Comparison of ENCODE assay signal across 22 cellular contexts in the genomic region with DNA sequence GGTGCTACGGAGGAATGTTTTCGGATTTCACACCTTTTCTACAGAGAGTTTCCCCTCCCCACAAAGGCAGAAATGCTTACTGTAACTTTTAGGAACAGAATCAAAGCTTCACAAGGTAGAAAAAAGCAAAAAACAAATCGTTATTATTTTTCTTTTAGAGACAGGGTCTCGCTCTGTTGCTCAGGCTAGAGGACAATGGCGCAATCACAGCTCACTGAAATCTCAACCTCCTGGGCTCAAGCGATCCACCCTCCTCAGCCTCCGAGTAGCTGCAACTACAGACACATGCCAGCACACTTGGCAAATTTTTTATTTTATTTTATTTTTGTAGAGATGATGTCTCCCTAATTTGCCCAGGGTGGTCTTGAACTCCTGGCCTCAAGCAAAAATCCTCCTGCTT.
DNase-seq lines count a peak whose midpoint lies in the region; ATAC-seq and TF ChIP-seq lines count a peak whose summit lies in the region.
"Had no signal": no experiment of that assay in that cellular context is flagged by ENCODE, and none has a peak within 500 bp of the region (broad histone marks: within the 10 kb centered on the region; RNA-seq: fewer than 3 reads in every experiment).

No MANE protein-coding gene starts in this region.

- H3K27me3 ChIP-seq in IMR-90 (ENCODE audit: control insufficient read depth, insufficient read depth, low read length) (no peaks in the 10 kb centered on the region), hepatocyte (no peaks in the 10 kb centered on the region), gastroesophageal sphincter (peaks cover 7% of the 10 kb centered on the region)
- H3K27me3 ChIP-seq: BE2C; BLaER1 treated with 17β-estradiol and CSF1 and Interleukin-3, amounts not matched to agents 10 nM and 100 nM had no signal

- TF ChIP-seq CTCF in IMR-90 (conservative IDR thresholded peaks at IDR 0.05; ENCODE audit: low read depth, low read length) (no peak), VCaP (conservative IDR thresholded peaks at IDR 0.05) (no peak), hepatocyte (IDR thresholded peaks at IDR 0.05; ENCODE audit: poor library complexity) (no peak), gastroesophageal sphincter (IDR thresholded peaks at IDR 0.05) (no peak)

- H3K4me3 ChIP-seq in IMR-90 (ENCODE audit: insufficient read depth, low read depth, low read length) (no peak overlapping the region), hepatocyte (no peak overlapping the region), gastroesophageal sphincter (no peak overlapping the region)
- H3K4me3 ChIP-seq: A549; BLaER1 treated with 17β-estradiol and CSF1 and Interleukin-3, amounts not matched to agents 10 nM and 100 nM; GM12878; GM23338; HAP-1 had no signal

- no peak overlapping the region for H2BK120ac ChIP-seq in IMR-90 (ENCODE audit: low read depth, low read length)

- CTCF ChIA-PET in IMR-90 (lab: Yijun Ruan, JAX) = no interaction called here

- ATAC-seq in IMR-90 (ENCODE audit: low read depth) = no peak
- no peak for ATAC-seq in GM18907 (IDR thresholded peaks at IDR 0.05; ENCODE audit: unreplicated experiment)
- no peak for ATAC-seq in gastroesophageal sphincter
- ATAC-seq: A549, GM12878, GM23338 had no signal

- H3K9me3 ChIP-seq in IMR-90 (ENCODE audit: control insufficient read depth, insufficient read depth, low read length) (peaks cover 15% of the 10 kb centered on the region; the same call in 1 of the 2 replicates), hepatocyte (ENCODE audit: low read depth) (no peaks in the 10 kb centered on the region), gastroesophageal sphincter (no peaks in the 10 kb centered on the region)
- H3K9me3 ChIP-seq: A549; BE2C; BLaER1 treated with 17β-estradiol and CSF1 and Interleukin-3, amounts not matched to agents 10 nM and 100 nM; HAP-1 had no signal

- no peak overlapping the region for H2AK5ac ChIP-seq in IMR-90 (ENCODE audit: low read depth, low read length)

- H3K36me3 ChIP-seq in IMR-90 (ENCODE audit: control insufficient read depth, insufficient read depth, low read length) (no peaks in the 10 kb centered on the region), hepatocyte (replicated peaks; ENCODE audit: insufficient read depth, low read depth) (no peaks in the 10 kb centered on the region), gastroesophageal sphincter (no peaks in the 10 kb centered on the region)
- H3K36me3 ChIP-seq: BE2C; BLaER1 treated with 17β-estradiol and CSF1 and Interleukin-3, amounts not matched to agents 10 nM and 100 nM; HAP-1 had no signal

- TF ChIP-seq POLR2A in IMR-90 (IDR thresholded peaks at IDR 0.05; ENCODE audit: low read depth, low read length) = no peak
- no peak for TF ChIP-seq POLR2A in gastroesophageal sphincter (IDR thresholded peaks at IDR 0.05)

- H3K27ac ChIP-seq in IMR-90 (ENCODE audit: insufficient read depth, low read length) (no peak overlapping the region), VCaP (peak overlapping the region; percentile 26), hepatocyte (no peak overlapping the region), gastroesophageal sphincter (no peak overlapping the region)
- H3K27ac ChIP-seq: A549; BLaER1 treated with 17β-estradiol and CSF1 and Interleukin-3, amounts not matched to agents 10 nM and 100 nM had no signal

- no peak overlapping the region for H3K4ac ChIP-seq in IMR-90 (ENCODE audit: low read depth, low read length)

- H3K56ac ChIP-seq in IMR-90 (ENCODE audit: extremely low read depth, insufficient read depth, low read length) = no peak overlapping the region

- no peak overlapping the region for H2BK5ac ChIP-seq in IMR-90 (ENCODE audit: low read depth, low read length, poor library complexity, severe bottlenecking)

- intact Hi-C loops in IMR-90 (cut with micrococcal nuclease) = no loop called here

- H3K14ac ChIP-seq in IMR-90 (replicated peaks; ENCODE audit: low read depth, low read length) = no peak overlapping the region

- no peaks in the 10 kb centered on the region for H3K79me2 ChIP-seq in hepatocyte

- H2AK9ac ChIP-seq in IMR-90 (replicated peaks; ENCODE audit: low read depth, low read length, poor library complexity) = no peak overlapping the region

- H3K4me2 ChIP-seq in IMR-90 (ENCODE audit: low read depth, low read length) (no peak overlapping the region), hepatocyte (peak overlapping the region; percentile 23)
- H3K4me2 ChIP-seq: A549; BLaER1 treated with 17β-estradiol and CSF1 and Interleukin-3, amounts not matched to agents 10 nM and 100 nM; GM23338 had no signal

- no peak for TF ChIP-seq RAD21 in IMR-90 (IDR thresholded peaks at IDR 0.05; ENCODE audit: low read length)

- POLR2A ChIA-PET in IMR-90 (lab: Charles Lee; ENCODE audit: unreplicated experiment) = interaction anchor here (0.6 kb wide), 1 partner anchor 9 kb away, joined by 3 read pairs; no protein-coding TSS in a partner anchor

- no peak overlapping the region for H2BK15ac ChIP-seq in IMR-90 (ENCODE audit: low read depth, low read length)

- no peaks in the 10 kb centered on the region for H3K79me1 ChIP-seq in IMR-90 (ENCODE audit: low read depth in 1 of 2, low read length in 2 of 2)

- H3K9me2 ChIP-seq in hepatocyte (replicated peaks; ENCODE audit: insufficient read depth) = no peaks in the 10 kb centered on the region

- WGBS in IMR-90 (ENCODE audit: extremely low coverage in 2 of 2, insufficient read length in 1 of 2), 2 experiments = 39% methylated on average over 3 of the region's 7 CpGs; no CpG with 5 or more reads in 1 of the 2 experiments
- 52% methylated on average over 7 of the region's 7 CpGs for WGBS in hepatocyte (ENCODE audit: low lambda C conversion rate, missing lambda C conversion rate)
- 73 to 78% methylated on average over 7 of the region's 7 CpGs for WGBS in gastroesophageal sphincter (ENCODE audit: low coverage in 1 of 2), 2 donors

- H4K91ac ChIP-seq in IMR-90 (ENCODE audit: insufficient read depth, low read depth, low read length) = no peak overlapping the region

- H3K4me1 ChIP-seq in IMR-90 (ENCODE audit: control insufficient read depth, insufficient read depth, low read length) (no peaks in the 10 kb centered on the region), hepatocyte (ENCODE audit: insufficient read depth) (peaks cover 32% of the 10 kb centered on the region), gastroesophageal sphincter (no peaks in the 10 kb centered on the region)
- H3K4me1 ChIP-seq: A549; BE2C; BLaER1 treated with 17β-estradiol and CSF1 and Interleukin-3, amounts not matched to agents 10 nM and 100 nM; HAP-1 had no signal

- no peak overlapping the region for H2BK20ac ChIP-seq in IMR-90 (ENCODE audit: low read depth, low read length)

- in situ Hi-C loops in IMR-90 (cut with MboI; ENCODE audit: low sequenced_read_pairs) = no loop called here

- no peak for TF ChIP-seq EP300 in gastroesophageal sphincter (IDR thresholded peaks at IDR 0.05)

- dilution Hi-C loops in IMR-90 (cut with HindIII; ENCODE audit: low sequenced_read_pairs, unreplicated experiment) = no loop called here

- H2AFZ ChIP-seq in IMR-90 (replicated peaks; ENCODE audit: low read length, poor library complexity) = no peak overlapping the region
- no peak overlapping the region for H2AFZ ChIP-seq in hepatocyte
- H2AFZ ChIP-seq: GM23338 had no signal

- H4K8ac ChIP-seq in IMR-90 (ENCODE audit: low read depth in 2 of 2, low read length in 2 of 2) = no peak overlapping the region

- DNase-seq in IMR-90 (no peak), hepatocyte (ENCODE audit: low spot score) (no peak), cerebellar cortex (ENCODE audit: low spot score) (no peak)
- DNase-seq: 8988T; ACHN; AML-193; BE2C; CD4-positive, alpha-beta T cell; CD8-positive, alpha-beta memory T cell; DMS 273 treated with DMSO at 0.1 percent for 48 hours; DMS79; EL; GDM1; HFFc6 had no signal

- H4K5ac ChIP-seq in IMR-90 (ENCODE audit: low read depth, low read length) = no peak overlapping the region

- H3K18ac ChIP-seq in IMR-90 (ENCODE audit: low read depth, low read length) = no peak overlapping the region

- H3K23ac ChIP-seq in IMR-90 (ENCODE audit: low read depth, low read length) = no peak overlapping the region

- H3K9me1 ChIP-seq in IMR-90 (ENCODE audit: insufficient read depth, low read length) = no peaks in the 10 kb centered on the region

- H3K9ac ChIP-seq in IMR-90 (ENCODE audit: low read depth, low read length) = no peak overlapping the region
- H3K9ac ChIP-seq: BLaER1 treated with 17β-estradiol and CSF1 and Interleukin-3, amounts not matched to agents 10 nM and 100 nM had no signal

- H4K20me1 ChIP-seq in IMR-90 (ENCODE audit: insufficient read depth, low read length) (no peaks in the 10 kb centered on the region), hepatocyte (ENCODE audit: insufficient read depth, poor library complexity, severe bottlenecking) (no peaks in the 10 kb centered on the region)
- H4K20me1 ChIP-seq: BLaER1 treated with 17β-estradiol and CSF1 and Interleukin-3, amounts not matched to agents 10 nM and 100 nM had no signal

- no TSS peak for BruUV-seq in IMR-90 (replicated peaks; lab: Mats Ljungman, UMichigan)

TF ChIP-seq in IMR-90, 13 proteins besides CTCF, POLR2A, EP300 and RAD21:
- TF ChIP-seq CEBPB (IDR thresholded peaks at IDR 0.05; ENCODE audit: low read depth, low read length) = 0 out of 2 replicates have a peak, but pooled peaks have one; percentile 8
- no peak for TF ChIP-seq CHD1 (IDR thresholded peaks at IDR 0.05; ENCODE audit: low read depth, low read length)
